In genomic region chr6:1231941-1232340, GRCh38 we compare ENCODE assay signal across 1 cellular context.
TF ChIP-seq lines count a peak whose summit lies in the region.

No MANE protein-coding gene starts in this region.

TF ChIP-seq in GM23338, 12 proteins besides CTCF, POLR2A, EP300 and RAD21 (continued from another document):
- TF ChIP-seq, protein P1, sequence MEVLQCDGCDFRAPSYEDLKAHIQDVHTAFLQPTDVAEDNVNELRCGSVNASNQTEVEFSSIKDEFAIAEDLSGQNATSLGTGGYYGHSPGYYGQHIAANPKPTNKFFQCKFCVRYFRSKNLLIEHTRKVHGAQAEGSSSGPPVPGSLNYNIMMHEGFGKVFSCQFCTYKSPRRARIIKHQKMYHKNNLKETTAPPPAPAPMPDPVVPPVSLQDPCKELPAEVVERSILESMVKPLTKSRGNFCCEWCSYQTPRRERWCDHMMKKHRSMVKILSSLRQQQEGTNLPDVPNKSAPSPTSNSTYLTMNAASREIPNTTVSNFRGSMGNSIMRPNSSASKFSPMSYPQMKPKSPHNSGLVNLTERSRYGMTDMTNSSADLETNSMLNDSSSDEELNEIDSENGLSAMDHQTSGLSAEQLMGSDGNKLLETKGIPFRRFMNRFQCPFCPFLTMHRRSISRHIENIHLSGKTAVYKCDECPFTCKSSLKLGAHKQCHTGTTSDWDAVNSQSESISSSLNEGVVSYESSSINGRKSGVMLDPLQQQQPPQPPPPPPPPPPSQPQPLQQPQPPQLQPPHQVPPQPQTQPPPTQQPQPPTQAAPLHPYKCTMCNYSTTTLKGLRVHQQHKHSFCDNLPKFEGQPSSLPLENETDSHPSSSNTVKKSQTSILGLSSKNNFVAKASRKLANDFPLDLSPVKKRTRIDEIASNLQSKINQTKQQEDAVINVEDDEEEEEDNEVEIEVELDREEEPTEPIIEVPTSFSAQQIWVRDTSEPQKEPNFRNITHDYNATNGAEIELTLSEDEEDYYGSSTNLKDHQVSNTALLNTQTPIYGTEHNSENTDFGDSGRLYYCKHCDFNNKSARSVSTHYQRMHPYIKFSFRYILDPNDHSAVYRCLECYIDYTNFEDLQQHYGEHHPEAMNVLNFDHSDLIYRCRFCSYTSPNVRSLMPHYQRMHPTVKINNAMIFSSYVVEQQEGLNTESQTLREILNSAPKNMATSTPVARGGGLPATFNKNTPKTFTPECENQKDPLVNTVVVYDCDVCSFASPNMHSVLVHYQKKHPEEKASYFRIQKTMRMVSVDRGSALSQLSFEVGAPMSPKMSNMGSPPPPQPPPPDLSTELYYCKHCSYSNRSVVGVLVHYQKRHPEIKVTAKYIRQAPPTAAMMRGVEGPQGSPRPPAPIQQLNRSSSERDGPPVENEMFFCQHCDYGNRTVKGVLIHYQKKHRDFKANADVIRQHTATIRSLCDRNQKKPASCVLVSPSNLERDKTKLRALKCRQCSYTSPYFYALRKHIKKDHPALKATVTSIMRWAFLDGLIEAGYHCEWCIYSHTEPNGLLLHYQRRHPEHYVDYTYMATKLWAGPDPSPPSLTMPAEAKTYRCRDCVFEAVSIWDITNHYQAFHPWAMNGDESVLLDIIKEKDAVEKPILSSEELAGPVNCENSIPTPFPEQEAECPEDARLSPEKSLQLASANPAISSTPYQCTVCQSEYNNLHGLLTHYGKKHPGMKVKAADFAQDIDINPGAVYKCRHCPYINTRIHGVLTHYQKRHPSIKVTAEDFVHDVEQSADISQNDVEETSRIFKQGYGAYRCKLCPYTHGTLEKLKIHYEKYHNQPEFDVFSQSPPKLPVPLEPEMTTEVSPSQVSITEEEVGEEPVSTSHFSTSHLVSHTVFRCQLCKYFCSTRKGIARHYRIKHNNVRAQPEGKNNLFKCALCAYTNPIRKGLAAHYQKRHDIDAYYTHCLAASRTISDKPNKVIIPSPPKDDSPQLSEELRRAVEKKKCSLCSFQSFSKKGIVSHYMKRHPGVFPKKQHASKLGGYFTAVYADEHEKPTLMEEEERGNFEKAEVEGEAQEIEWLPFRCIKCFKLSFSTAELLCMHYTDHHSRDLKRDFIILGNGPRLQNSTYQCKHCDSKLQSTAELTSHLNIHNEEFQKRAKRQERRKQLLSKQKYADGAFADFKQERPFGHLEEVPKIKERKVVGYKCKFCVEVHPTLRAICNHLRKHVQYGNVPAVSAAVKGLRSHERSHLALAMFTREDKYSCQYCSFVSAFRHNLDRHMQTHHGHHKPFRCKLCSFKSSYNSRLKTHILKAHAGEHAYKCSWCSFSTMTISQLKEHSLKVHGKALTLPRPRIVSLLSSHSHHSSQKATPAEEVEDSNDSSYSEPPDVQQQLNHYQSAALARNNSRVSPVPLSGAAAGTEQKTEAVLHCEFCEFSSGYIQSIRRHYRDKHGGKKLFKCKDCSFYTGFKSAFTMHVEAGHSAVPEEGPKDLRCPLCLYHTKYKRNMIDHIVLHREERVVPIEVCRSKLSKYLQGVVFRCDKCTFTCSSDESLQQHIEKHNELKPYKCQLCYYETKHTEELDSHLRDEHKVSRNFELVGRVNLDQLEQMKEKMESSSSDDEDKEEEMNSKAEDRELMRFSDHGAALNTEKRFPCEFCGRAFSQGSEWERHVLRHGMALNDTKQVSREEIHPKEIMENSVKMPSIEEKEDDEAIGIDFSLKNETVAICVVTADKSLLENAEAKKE (CRISPR knock-in tag; IDR thresholded peaks at IDR 0.05): no peak
- TF ChIP-seq ZNF331 (CRISPR knock-in tag; IDR thresholded peaks at IDR 0.05; ENCODE audit: low read depth) (no peak), EZH2phosphoT487 (IDR thresholded peaks at IDR 0.05; ENCODE audit: unreplicated experiment) (no peak), ZNF114 (CRISPR knock-in tag; IDR thresholded peaks at IDR 0.05) (no peak), CREB1 (CRISPR knock-in tag; IDR thresholded peaks at IDR 0.05; ENCODE audit: low read depth) (no peak), JUNB (IDR thresholded peaks at IDR 0.05; ENCODE audit: unreplicated experiment) (no peak), STAT1 (IDR thresholded peaks at IDR 0.05; ENCODE audit: unreplicated experiment) (no peak)
- TF ChIP-seq, protein P2, sequence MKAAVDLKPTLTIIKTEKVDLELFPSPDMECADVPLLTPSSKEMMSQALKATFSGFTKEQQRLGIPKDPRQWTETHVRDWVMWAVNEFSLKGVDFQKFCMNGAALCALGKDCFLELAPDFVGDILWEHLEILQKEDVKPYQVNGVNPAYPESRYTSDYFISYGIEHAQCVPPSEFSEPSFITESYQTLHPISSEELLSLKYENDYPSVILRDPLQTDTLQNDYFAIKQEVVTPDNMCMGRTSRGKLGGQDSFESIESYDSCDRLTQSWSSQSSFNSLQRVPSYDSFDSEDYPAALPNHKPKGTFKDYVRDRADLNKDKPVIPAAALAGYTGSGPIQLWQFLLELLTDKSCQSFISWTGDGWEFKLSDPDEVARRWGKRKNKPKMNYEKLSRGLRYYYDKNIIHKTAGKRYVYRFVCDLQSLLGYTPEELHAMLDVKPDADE (IDR thresholded peaks at IDR 0.05): no peak
